Comparison of ENCODE assay signal across 8 cellular contexts in genomic region chr19:11125994-11126685, GRCh38. TPM values are rescaled to one million over a fixed set of nuclear protein-coding genes. Genes with fewer than 3 reads are reported as not detected.
DNase-seq lines count a peak whose midpoint lies in the region; ATAC-seq, FAIRE-seq and TF ChIP-seq lines count a peak whose summit lies in the region.

No MANE protein-coding gene starts in this region.

- H3K4me1 ChIP-seq in effector memory CD4-positive, alpha-beta T cell (ENCODE audit: control insufficient read depth, insufficient read depth, low read length, poor library complexity, severe bottlenecking) = no peaks in the 10 kb centered on the region

- no peaks in the 10 kb centered on the region for H3K27me3 Mint-ChIP-seq in mesothelial cell of epicardium (ENCODE audit: low read depth)

- DNase-seq in AG04450 (ENCODE audit: low read depth, low spot score) (peak; percentile 34), GM18507 (ENCODE audit: extremely low spot score, insufficient read length, low read depth) (no peak), NCI-H460 (ENCODE audit: extremely low read depth, low read depth) (peak; percentile 72), mesothelial cell of epicardium (ENCODE audit: low spot score in 2 of 2, unreplicated experiment in 2 of 2) (peak; percentile 60 to 82)
- peak; percentile 39 to 68 for DNase-seq in activated CD8-positive, alpha-beta memory T cell treated with anti-CD3 and anti-CD28 coated beads for 1 hour (ENCODE audit: extremely low read depth in 1 of 2, low read depth in 1 of 2)
- DNase-seq in effector memory CD4-positive, alpha-beta T cell = peak; percentile 34 to 67 (median 42)
- peak; percentile 59 for DNase-seq in stimulated activated CD8-positive, alpha-beta memory T cell treated with anti-CD3 and anti-CD28 coated beads, Interleukin-4, amount 100 ng/mL, for 24 hours (ENCODE audit: low read depth)

- no peak overlapping the region for H3K4me3 Mint-ChIP-seq in mesothelial cell of epicardium

- H3K4me1 Mint-ChIP-seq in mesothelial cell of epicardium = no peaks in the 10 kb centered on the region

- H3K36me3 Mint-ChIP-seq in mesothelial cell of epicardium = peaks cover 25% of the 10 kb centered on the region

- TF ChIP-seq CTCF in AG04450 (IDR thresholded peaks at IDR 0.05; ENCODE audit: low read depth, low read length) (peak; percentile 83), mesothelial cell of epicardium (IDR thresholded peaks at IDR 0.05; ENCODE audit: unreplicated experiment) (peak; percentile 80)

- CTCF ChIA-PET in AG04450 (lab: Charles Lee) = interaction anchor here (0.6 to 3.9 kb wide), 48 partner anchors 9 to 1611 kb away, joined by 3 to 49 read pairs (median 4); partner anchors contain the start of genes GET3, KANK2, LDLR and SPC24

- H3K27me3 ChIP-seq in AG04450 (ENCODE audit: control insufficient read depth, insufficient read depth, low read length) = no peaks in the 10 kb centered on the region
- no peaks in the 10 kb centered on the region for H3K27me3 ChIP-seq in effector memory CD4-positive, alpha-beta T cell (replicated peaks; ENCODE audit: control insufficient read depth, insufficient read depth, low read length, poor library complexity, severe bottlenecking)

- no peak for ATAC-seq in GM21423 (IDR thresholded peaks at IDR 0.05; ENCODE audit: unreplicated experiment)

- POLR2A ChIA-PET in AG04450 (lab: Yijun Ruan, JAX) = interaction anchor here (0.8 to 1.1 kb wide), 2 partner anchors 63 to 407 kb away, joined by 4 to 8 read pairs; no protein-coding TSS in a partner anchor

- H3K9me3 Mint-ChIP-seq in mesothelial cell of epicardium = no peaks in the 10 kb centered on the region

- peaks cover 40% of the 10 kb centered on the region for H3K36me3 ChIP-seq in effector memory CD4-positive, alpha-beta T cell (ENCODE audit: control insufficient read depth, insufficient read depth, low read length)

- no peaks in the 10 kb centered on the region for H3K9me3 ChIP-seq in AG04450 (ENCODE audit: control insufficient read depth, insufficient read depth, low read length)
- no peaks in the 10 kb centered on the region for H3K9me3 ChIP-seq in effector memory CD4-positive, alpha-beta T cell (ENCODE audit: control insufficient read depth, low read length)

- no peak overlapping the region for H3K27ac ChIP-seq in AG04450 (ENCODE audit: low read depth, low read length)
- H3K27ac ChIP-seq in effector memory CD4-positive, alpha-beta T cell (ENCODE audit: insufficient read depth, low read length, poor library complexity, severe bottlenecking) = no peak overlapping the region

- no peak overlapping the region for H3K4me3 ChIP-seq in AG04450 (ENCODE audit: low read depth, low read length)
- no peak overlapping the region for H3K4me3 ChIP-seq in effector memory CD4-positive, alpha-beta T cell (ENCODE audit: insufficient read depth, low read depth, low read length, poor library complexity, severe bottlenecking)

- peak overlapping the region; percentile 6 for H3K27ac Mint-ChIP-seq in mesothelial cell of epicardium

- FAIRE-seq in GM18507 (lab: Jason Lieb, UNC) = peak; percentile 72

RNA-seq across cellular contexts. Expression of gene SPC24, which starts 29.4 kb away (rescaled TPM):
- 6.0 and 7.4 TPM in 2 replicates for polyA plus RNA-seq in AG04450 (2011; rRNA removed)
- 20.1 and 28.1 TPM in 2 replicates for polyA minus RNA-seq in AG04450 (2011; rRNA and poly(A)+ RNA removed)
- total RNA-seq in NCI-H460 (2014; rRNA removed; shearing (Covaris generic)) = 13.9 and 17.1 TPM in 2 replicates
- 79.3 and 82.4 TPM in 2 replicates for polyA plus RNA-seq in NCI-H460 (2014; cell fraction: nucleus; rRNA removed)
- 16.3 to 22.0 TPM (median 20.6 TPM) in 3 replicates for total RNA-seq in mesothelial cell of epicardium

RNA-seq across cellular contexts. Expression of gene LDLR, which starts 36.9 kb away (rescaled TPM):
- 49.6 and 59.7 TPM in 2 replicates for polyA plus RNA-seq in AG04450 (2011; rRNA removed)
- polyA minus RNA-seq in AG04450 (2011; rRNA and poly(A)+ RNA removed) = 56.5 and 80.4 TPM in 2 replicates
- total RNA-seq in NCI-H460 (2014; rRNA removed; shearing (Covaris generic)) = 30.4 and 33.7 TPM in 2 replicates
- polyA plus RNA-seq in NCI-H460 (2014; cell fraction: nucleus; rRNA removed) = 40.3 and 47.5 TPM in 2 replicates
- 89.5 to 99.2 TPM (median 95.1 TPM) in 3 replicates for total RNA-seq in mesothelial cell of epicardium
